In genomic region chr15:75107509-75107904, GRCh38 we compare ENCODE assay signal across 16 cellular contexts.
A peak's percentile ranks its signal among the peaks of the same experiment; 100 is the strongest.
DNase-seq lines count a peak whose midpoint lies in the region; ATAC-seq, FAIRE-seq and TF ChIP-seq lines count a peak whose summit lies in the region.
"Had no signal": no experiment of that assay in that cellular context is flagged by ENCODE, and none has a peak within 500 bp of the region (broad histone marks: within the 10 kb centered on the region; RNA-seq: fewer than 3 reads in every experiment).

No MANE protein-coding gene starts in this region.

- H3K9ac ChIP-seq in K562 (ENCODE audit: insufficient read depth in 1 of 2, low read depth in 2 of 2, low read length in 2 of 2): no peak overlapping the region
- H3K9ac ChIP-seq in smooth muscle cell (ENCODE audit: low read depth): no peak overlapping the region
- H3K9ac ChIP-seq in trophoblast cell (ENCODE audit: low read length): no peak overlapping the region

- no peaks in the 10 kb centered on the region for H3K9me1 ChIP-seq in K562 (ENCODE audit: control insufficient read depth, insufficient read depth, low read length)

- H2BK12ac ChIP-seq in trophoblast cell (ENCODE audit: low read length): no peak overlapping the region

- in situ Hi-C loops in K562 (cut with MboI): no loop called here

- no peak overlapping the region for H2BK120ac ChIP-seq in trophoblast cell (ENCODE audit: insufficient read depth, low read length, poor library complexity)

- no peak for TF ChIP-seq RAD21 in K562 (CRISPR knock-in tag; conservative IDR thresholded peaks at IDR 0.05 in 1 of 2, IDR thresholded peaks at IDR 0.05 in 1 of 2)

- H3K27ac ChIP-seq in K562 (ENCODE audit: extremely low read depth, low read depth, low read length) (no peak overlapping the region), smooth muscle cell (ENCODE audit: low read depth) (no peak overlapping the region), trophoblast cell (ENCODE audit: low read depth, low read length) (no peak overlapping the region)
- H3K27ac ChIP-seq: thoracic aorta had no signal

- 73% methylated on average over 2 of the region's 2 CpGs for WGBS in K562 (ENCODE audit: insufficient coverage, low coverage, missing lambda C conversion rate)
- 92% methylated on average over 2 of the region's 2 CpGs for WGBS in smooth muscle cell (ENCODE audit: low lambda C conversion rate)
- WGBS in trophoblast cell (ENCODE audit: extremely low coverage, insufficient coverage, insufficient read length): no CpG with 5 or more reads among the region's 2 CpGs

- H2BK5ac ChIP-seq in trophoblast cell (ENCODE audit: low read depth, low read length, poor library complexity): no peak overlapping the region

- CTCF ChIA-PET in K562 (lab: Yijun Ruan, JAX; ENCODE audit: low intra/inter-chr PET ratio): no interaction called here

- POLR2A ChIA-PET in K562 (lab: Yijun Ruan, JAX): interaction anchor here (1.2 kb wide), 1 partner anchor 17 kb away, joined by 3 read pairs; no protein-coding TSS in a partner anchor

- FAIRE-seq in K562 (lab: Jason Lieb, UNC): no peak
- FAIRE-seq: HTR-8/SVneo had no signal

- TF ChIP-seq CTCF in NB4 (IDR thresholded peaks at IDR 0.05; ENCODE audit: low read depth, low read length) (no peak), K562 (IDR thresholded peaks at IDR 0.05 in 2 of 3, conservative IDR thresholded peaks at IDR 0.05 in 1 of 3; ENCODE audit: insufficient read depth in 2 of 3, low read depth in 1 of 3, low read length in 3 of 3) (no peak), smooth muscle cell (IDR thresholded peaks at IDR 0.05; ENCODE audit: borderline replicate concordance, insufficient read depth, poor library complexity, severe bottlenecking) (no peak)

- H3K14ac ChIP-seq in trophoblast cell (ENCODE audit: low read length): no peak overlapping the region

- peaks cover 8% of the 10 kb centered on the region for H3K27me3 Mint-ChIP-seq in activated naive CD4-positive, alpha-beta T cell treated with anti-CD3 and anti-CD28 coated beads, Interleukin-2, amount 50 U/mL, for 24 hours

- peak overlapping the region; percentile 81 for H3K27ac Mint-ChIP-seq in activated naive CD4-positive, alpha-beta T cell treated with anti-CD3 and anti-CD28 coated beads, Interleukin-2, amount 50 U/mL, for 24 hours
- H3K27ac Mint-ChIP-seq: activated naive CD4-positive, alpha-beta T cell treated with anti-CD3 and anti-CD28 coated beads for 36 hours had no signal

- H3K4me3 Mint-ChIP-seq in activated naive CD4-positive, alpha-beta T cell treated with anti-CD3 and anti-CD28 coated beads, Interleukin-2, amount 50 U/mL, for 24 hours: no peak overlapping the region
- H3K4me3 Mint-ChIP-seq: activated naive CD4-positive, alpha-beta T cell treated with anti-CD3 and anti-CD28 coated beads for 36 hours had no signal

- H3K4me2 ChIP-seq in K562 (ENCODE audit: insufficient read depth, low read length) (no peak overlapping the region), smooth muscle cell (peak overlapping the region; percentile 32), trophoblast cell (ENCODE audit: low read length) (no peak overlapping the region)

- H3K36me3 ChIP-seq in K562 (ENCODE audit: control insufficient read depth, insufficient read depth, low read length) (no peaks in the 10 kb centered on the region), smooth muscle cell (ENCODE audit: low read depth) (no peaks in the 10 kb centered on the region), trophoblast cell (ENCODE audit: control insufficient read depth in 1 of 2, insufficient read depth in 2 of 2, low read length in 2 of 2) (no peaks in the 10 kb centered on the region)
- H3K36me3 ChIP-seq: heart right ventricle, thoracic aorta had no signal

- no peak for TF ChIP-seq POLR2A in NB4 (IDR thresholded peaks at IDR 0.05; ENCODE audit: extremely low read depth, insufficient read length)
- no peak for TF ChIP-seq POLR2A in K562 (conservative IDR thresholded peaks at IDR 0.05)

- H3K18ac ChIP-seq in trophoblast cell (ENCODE audit: low read length): no peak overlapping the region

- peaks cover 13% of the 10 kb centered on the region for H3K4me1 Mint-ChIP-seq in activated naive CD4-positive, alpha-beta T cell treated with anti-CD3 and anti-CD28 coated beads, Interleukin-2, amount 50 U/mL, for 24 hours

- H3K4me3 ChIP-seq in NB4 (ENCODE audit: low read depth, low read length) (peak overlapping the region; percentile 37), K562 (no peak overlapping the region), smooth muscle cell (no peak overlapping the region), trophoblast cell (ENCODE audit: low read depth, low read length) (no peak overlapping the region)
- H3K4me3 ChIP-seq: heart right ventricle, thoracic aorta had no signal

- H3K23ac ChIP-seq in trophoblast cell (ENCODE audit: low read length): no peak overlapping the region

- H2AFZ ChIP-seq in K562 (ENCODE audit: low read depth, low read length) (no peak overlapping the region), smooth muscle cell (ENCODE audit: low read depth) (no peak overlapping the region), trophoblast cell (ENCODE audit: insufficient read depth, low read length, poor library complexity) (no peak overlapping the region)

- no peak overlapping the region for H4K8ac ChIP-seq in trophoblast cell (ENCODE audit: low read depth, low read length)

- no peak for TF ChIP-seq EP300 in K562 (IDR thresholded peaks at IDR 0.05; ENCODE audit: low read length)

- no peaks in the 10 kb centered on the region for H3K36me3 Mint-ChIP-seq in activated naive CD4-positive, alpha-beta T cell treated with anti-CD3 and anti-CD28 coated beads, Interleukin-2, amount 50 U/mL, for 24 hours

- no peaks in the 10 kb centered on the region for H4K20me1 ChIP-seq in K562 (replicated peaks; ENCODE audit: control insufficient read depth, insufficient read depth, low read length)
- peaks cover 4% of the 10 kb centered on the region for H4K20me1 ChIP-seq in smooth muscle cell (ENCODE audit: low read depth)

- H4K12ac ChIP-seq in trophoblast cell (ENCODE audit: low read depth, low read length): no peak overlapping the region

- peaks cover 11% of the 10 kb centered on the region for H3K79me1 ChIP-seq in trophoblast cell (ENCODE audit: low read length)

- H3F3A ChIP-seq in smooth muscle cell (ENCODE audit: low read depth): peaks cover 4% of the 10 kb centered on the region

- H3K79me2 ChIP-seq in K562 (ENCODE audit: control insufficient read depth, insufficient read depth, low read length) (no peaks in the 10 kb centered on the region), smooth muscle cell (ENCODE audit: low read depth) (no peaks in the 10 kb centered on the region), trophoblast cell (ENCODE audit: control insufficient read depth, insufficient read depth, low read length, poor library complexity) (no peaks in the 10 kb centered on the region)

- H3K9me3 Mint-ChIP-seq in activated naive CD4-positive, alpha-beta T cell treated with anti-CD3 and anti-CD28 coated beads, Interleukin-2, amount 50 U/mL, for 24 hours: no peaks in the 10 kb centered on the region

- no peak for DNase-seq in activated naive CD4-positive, alpha-beta T cell treated with Interleukin-2 at 50 U/mL for 16 hours
- DNase-seq in NB4 (ENCODE audit: low read depth): peak; percentile 66
- DNase-seq in K562 (ENCODE audit: extremely low read depth in 1 of 4, low spot score in 3 of 4): no peak
- no peak for DNase-seq in smooth muscle cell (lab: John Stamatoyannopoulos, UW; ENCODE audit: unreplicated experiment)
- no peak for DNase-seq in trophoblast cell
- DNase-seq in OCI-M1 (lab: John Stamatoyannopoulos, UW): no peak
- DNase-seq: activated CD4-positive, alpha-beta T cell treated with anti-CD3 and anti-CD28 coated beads for 1 hour; activated naive CD4-positive, alpha-beta T cell treated with anti-CD3 and anti-CD28 coated beads for 36 hours; heart right ventricle; NCI-H1436; nucleus accumbens; stimulated activated CD4-positive, alpha-beta T cell treated with anti-CD3 and anti-CD28 coated beads, Interleukin-15, amount 100 ng/mL, for 24 hours had no signal

- no peak overlapping the region for H2AK5ac ChIP-seq in trophoblast cell (ENCODE audit: low read length)

- ATAC-seq in K562 (no peak), GM19395 (IDR thresholded peaks at IDR 0.05; ENCODE audit: unreplicated experiment) (no peak)

- intact Hi-C loops in K562 (cut with micrococcal nuclease): no loop called here

- no TSS peak for BruUV-seq in K562 (replicated peaks; lab: Mats Ljungman, UMichigan)

- no peak overlapping the region for H4K91ac ChIP-seq in trophoblast cell (ENCODE audit: low read depth, low read length)

- H3K9me3 ChIP-seq in K562 (replicated peaks; ENCODE audit: control insufficient read depth, insufficient read depth, low read depth, low read length) (no peaks in the 10 kb centered on the region), smooth muscle cell (replicated peaks; ENCODE audit: low read depth) (no peaks in the 10 kb centered on the region), trophoblast cell (ENCODE audit: insufficient read depth, low read depth, low read length) (peaks cover 2% of the 10 kb centered on the region)
- H3K9me3 ChIP-seq: heart right ventricle, thoracic aorta had no signal

- H3K4ac ChIP-seq in trophoblast cell (ENCODE audit: low read depth, low read length): no peak overlapping the region

- H3K27me3 ChIP-seq in K562 (ENCODE audit: control insufficient read depth in 2 of 2, insufficient read depth in 2 of 2, low read length in 2 of 2): no peaks in the 10 kb centered on the region
- H3K27me3 ChIP-seq in smooth muscle cell (ENCODE audit: low read depth): no peaks in the 10 kb centered on the region
- no peaks in the 10 kb centered on the region for H3K27me3 ChIP-seq in trophoblast cell (ENCODE audit: insufficient read depth, low read length)
- H3K27me3 ChIP-seq: heart right ventricle had no signal

- H3K4me1 ChIP-seq in K562 (replicated peaks in 1 of 2; ENCODE audit: control insufficient read depth in 2 of 2, insufficient read depth in 2 of 2, low read length in 2 of 2): peaks cover 12 to 25% of the 10 kb centered on the region in 2 experiments
- peaks cover 11% of the 10 kb centered on the region for H3K4me1 ChIP-seq in smooth muscle cell (ENCODE audit: low read depth)
- peaks cover 7 to 12% of the 10 kb centered on the region in 2 experiments for H3K4me1 ChIP-seq in trophoblast cell (ENCODE audit: control insufficient read depth in 1 of 2, insufficient read depth in 2 of 2, low read length in 2 of 2)

TF ChIP-seq in K562, 482 proteins besides CTCF, POLR2A, EP300 and RAD21:
- TF ChIP-seq, protein P1, sequence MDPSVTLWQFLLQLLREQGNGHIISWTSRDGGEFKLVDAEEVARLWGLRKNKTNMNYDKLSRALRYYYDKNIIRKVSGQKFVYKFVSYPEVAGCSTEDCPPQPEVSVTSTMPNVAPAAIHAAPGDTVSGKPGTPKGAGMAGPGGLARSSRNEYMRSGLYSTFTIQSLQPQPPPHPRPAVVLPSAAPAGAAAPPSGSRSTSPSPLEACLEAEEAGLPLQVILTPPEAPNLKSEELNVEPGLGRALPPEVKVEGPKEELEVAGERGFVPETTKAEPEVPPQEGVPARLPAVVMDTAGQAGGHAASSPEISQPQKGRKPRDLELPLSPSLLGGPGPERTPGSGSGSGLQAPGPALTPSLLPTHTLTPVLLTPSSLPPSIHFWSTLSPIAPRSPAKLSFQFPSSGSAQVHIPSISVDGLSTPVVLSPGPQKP (CRISPR knock-in tag; IDR thresholded peaks at IDR 0.05): no peak
- no peak for TF ChIP-seq CREB1 (IDR thresholded peaks at IDR 0.05)
- TF ChIP-seq CREB1 (CRISPR knock-in tag; IDR thresholded peaks at IDR 0.05): 0 out of 2 replicates have a peak, but pooled peaks have one; percentile 1
- TF ChIP-seq ETV1 (tag; conservative IDR thresholded peaks at IDR 0.05; ENCODE audit: low read depth): no peak
